In genomic region chr3:72488736-72489030, GRCh38 we compare ENCODE assay signal across 1 cellular context.
TF ChIP-seq lines count a peak whose summit lies in the region.

No MANE protein-coding gene starts in this region.

TF ChIP-seq in H1, 55 proteins besides CTCF, POLR2A, EP300 and RAD21:
- no peak for TF ChIP-seq HDAC6 (IDR thresholded peaks at IDR 0.05; ENCODE audit: low read depth, low read length)
- TF ChIP-seq CTBP2 (IDR thresholded peaks at IDR 0.05; ENCODE audit: borderline replicate concordance, insufficient read depth, insufficient read length, low read length): no peak
- no peak for TF ChIP-seq CHD7 (IDR thresholded peaks at IDR 0.05; ENCODE audit: insufficient replicate concordance, low read length)
- TF ChIP-seq CHD1 (IDR thresholded peaks at IDR 0.05; ENCODE audit: low read depth, low read length): no peak
TF ChIP-seq in H1: peak in this region for 0.
